34 cellular contexts compared by ENCODE assay signal in the genomic region with DNA sequence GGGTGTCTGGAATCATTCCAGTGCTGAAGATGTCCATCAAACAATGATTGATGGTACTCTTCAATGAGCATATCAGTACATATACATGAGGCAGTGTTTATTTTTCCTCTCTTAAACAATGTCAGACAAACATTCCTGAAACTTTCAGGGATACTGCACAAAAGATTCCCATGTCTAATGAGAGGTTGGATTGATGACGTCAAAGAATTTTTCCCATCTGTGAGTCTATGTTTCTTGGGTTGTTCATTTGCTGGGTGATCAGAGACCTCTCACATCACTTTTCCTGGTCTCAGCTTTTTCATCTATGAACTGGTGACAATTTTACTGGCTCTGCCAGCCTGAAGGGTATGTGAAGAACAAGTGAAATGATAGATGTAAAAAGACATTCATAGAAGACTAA.
"Had no signal": no experiment of that assay in that cellular context is flagged by ENCODE, and none has a peak within 500 bp of the region (broad histone marks: within the 10 kb centered on the region; RNA-seq: fewer than 3 reads in every experiment).

No MANE protein-coding gene starts in this region.

- H3K4me3 ChIP-seq: MG63 had no signal

- DNase-seq: Karpas-422, Kasumi-1, MG63, MM.1S, MV-4-11, NCI-H1048, NCI-H1092, NCI-H1092 treated with DMSO at 0.1 percent for 48 hours, NCI-H1105, NCI-H1105 treated with DMSO at 0.1 percent for 48 hours, NCI-H1417, NCI-H1417 treated with DMSO at 0.1 percent for 48 hours, NCI-H1436, NCI-H1436 treated with DMSO at 0.1 percent for 48 hours, NCI-H146, NCI-H1694, NCI-H1694 treated with DMSO at 0.1 percent for 48 hours, NCI-H187, NCI-H187 treated with DMSO at 0.1 percent for 48 hours, NCI-H1930, NCI-H2029, NCI-H2029 treated with DMSO at 0.1 percent for 48 hours, NCI-H2081, NCI-H2081 treated with DMSO at 0.1 percent for 48 hours, NCI-H2107, NCI-H2171, NCI-H2171 treated with DMSO at 0.1 percent for 48 hours, NCI-H2227 treated with DMSO at 0.1 percent for 48 hours, NCI-H226, NCI-H345, NCI-H446, NCI-H446 treated with DMSO at 0.1 percent for 48 hours, NCI-H510A, NCI-H510A treated with DMSO at 0.1 percent for 48 hours had no signal

- H3K36me3 ChIP-seq: MG63 had no signal

- H3K27me3 ChIP-seq: MG63 had no signal
